ENCODE assay signal across 16 cellular contexts in genomic region chr2:65354773-65355172, GRCh38.
A peak's percentile ranks its signal among the peaks of the same experiment; 100 is the strongest.
DNase-seq lines count a peak whose midpoint lies in the region; ATAC-seq, FAIRE-seq and TF ChIP-seq lines count a peak whose summit lies in the region.
"Had no signal": no experiment of that assay in that cellular context is flagged by ENCODE, and none has a peak within 500 bp of the region (broad histone marks: within the 10 kb centered on the region; RNA-seq: fewer than 3 reads in every experiment).

No MANE protein-coding gene starts in this region.

- 94 to 99% methylated on average over 3 of the region's 3 CpGs for WGBS in tibial nerve, 2 donors
- 96% methylated on average over 3 of the region's 3 CpGs for WGBS in HepG2 (ENCODE audit: low lambda C conversion rate)

- intact Hi-C loops in PC-3 (cut with micrococcal nuclease) = no loop called here
- intact Hi-C loops in MCF 10A (cut with micrococcal nuclease) = no loop called here
- intact Hi-C loops in left cardiac atrium (cut with DNase I) = no loop called here
- intact Hi-C loops in HepG2 (cut with micrococcal nuclease; ENCODE audit: unreplicated experiment) = no loop called here

- H3K4me2 ChIP-seq in BLaER1 (peak overlapping the region; percentile 16), PC-3 (ENCODE audit: low read length) (peak overlapping the region; percentile 51), HepG2 (ENCODE audit: low read depth, low read length) (no peak overlapping the region)

- H3K27me3 Mint-ChIP-seq in MCF 10A (ENCODE audit: insufficient read depth, unreplicated experiment) = no peaks in the 10 kb centered on the region
- H3K27me3 Mint-ChIP-seq: CD4-positive, alpha-beta T cell had no signal

- no peak overlapping the region for H2AFZ ChIP-seq in PC-3 (ENCODE audit: low read length)
- H2AFZ ChIP-seq in HepG2 (ENCODE audit: low read length) = no peak overlapping the region

- POLR2A ChIA-PET in PC-3 (lab: Charles Lee; ENCODE audit: unreplicated experiment) (no interaction called here), MCF 10A (lab: Yijun Ruan, JAX) (interaction anchor here (0.7 to 5.1 kb wide), 3 partner anchors 11 to 77 kb away, joined by 3 to 47 read pairs (median 3); no protein-coding TSS in a partner anchor), HepG2 (lab: Yijun Ruan, JAX) (no interaction called here)

- TF ChIP-seq EP300 in tibial nerve (IDR thresholded peaks at IDR 0.05) (no peak), HepG2 (IDR thresholded peaks at IDR 0.05; ENCODE audit: low read depth in 2 of 2, low read length in 2 of 2) (no peak), HepG2 (CRISPR knock-in tag; IDR thresholded peaks at IDR 0.05; ENCODE audit: borderline replicate concordance) (no peak)

- H4K20me1 ChIP-seq in BLaER1 (peaks cover 25% of the 10 kb centered on the region), PC-3 (ENCODE audit: low read length) (peaks cover 41% of the 10 kb centered on the region), HepG2 (ENCODE audit: insufficient read depth, low read length) (peaks cover 57% of the 10 kb centered on the region)

- H3K27me3 ChIP-seq in BLaER1 (no peaks in the 10 kb centered on the region), PC-3 (ENCODE audit: low read length) (no peaks in the 10 kb centered on the region), tibial nerve (no peaks in the 10 kb centered on the region), HepG2 (ENCODE audit: control insufficient read depth in 1 of 2, insufficient read depth in 2 of 2, low read length in 2 of 2) (no peaks in the 10 kb centered on the region)

- peaks cover 39% of the 10 kb centered on the region for H3K4me1 Mint-ChIP-seq in MCF 10A (ENCODE audit: insufficient read depth, unreplicated experiment)
- H3K4me1 Mint-ChIP-seq: B cell had no signal

- H3K4me3 Mint-ChIP-seq in MCF 10A (ENCODE audit: unreplicated experiment) = no peak overlapping the region
- H3K4me3 Mint-ChIP-seq: B cell; CD4-positive, alpha-beta T cell had no signal

- H3K4me1 ChIP-seq in BLaER1 (peaks cover 26% of the 10 kb centered on the region), PC-3 (ENCODE audit: insufficient read depth, low read length) (peaks cover 33% of the 10 kb centered on the region), tibial nerve (peaks cover 0 to 77% (median 9%) of the 10 kb centered on the region in 4 donors), HepG2 (ENCODE audit: insufficient read depth, low read length) (peaks cover 89% of the 10 kb centered on the region)

- H3K27ac ChIP-seq in BLaER1 = no peak overlapping the region
- peak overlapping the region; percentile 53 for H3K27ac ChIP-seq in PC-3 (ENCODE audit: low read length)
- peak overlapping the region in 1 of 4 donors; percentile 3 for H3K27ac ChIP-seq in tibial nerve
- H3K27ac ChIP-seq in HepG2 (ENCODE audit: extremely low read length, insufficient read depth, low read length) = no peak overlapping the region

- ATAC-seq in PC-3 = no peak
- ATAC-seq in left cardiac atrium = no peak
- no peak for ATAC-seq in HepG2

- H3K9me2 ChIP-seq in PC-3 (replicated peaks; ENCODE audit: low read length) = no peaks in the 10 kb centered on the region

- no peaks in the 10 kb centered on the region for H3K36me3 ChIP-seq in BLaER1
- no peaks in the 10 kb centered on the region for H3K36me3 ChIP-seq in PC-3 (ENCODE audit: low read depth, low read length)
- no peaks in the 10 kb centered on the region for H3K36me3 ChIP-seq in tibial nerve
- H3K36me3 ChIP-seq in HepG2 (replicated peaks in 1 of 2; ENCODE audit: control insufficient read depth in 1 of 2, insufficient read depth in 2 of 2, low read length in 2 of 2) = peaks cover 2 to 6% of the 10 kb centered on the region in 2 experiments; a peak in 3 of 5 replicates

- H3K9ac ChIP-seq in BLaER1 (no peak overlapping the region), PC-3 (ENCODE audit: low read length) (no peak overlapping the region), HepG2 (ENCODE audit: insufficient read depth, low read depth, low read length) (no peak overlapping the region)

- TF ChIP-seq POLR2A in tibial nerve (IDR thresholded peaks at IDR 0.05) = no peak
- TF ChIP-seq POLR2A in HepG2 (IDR thresholded peaks at IDR 0.05; ENCODE audit: insufficient read depth in 1 of 2, low read depth in 2 of 2, low read length in 2 of 2) = no peak

- no peak for FAIRE-seq in HepG2 (lab: Jason Lieb, UNC)
- FAIRE-seq: H54 had no signal

- no peak for TF ChIP-seq RAD21 in HepG2 (CRISPR knock-in tag; IDR thresholded peaks at IDR 0.05)

- TF ChIP-seq CTCF in PC-3 (conservative IDR thresholded peaks at IDR 0.05; ENCODE audit: low read depth, low read length) (no peak), MCF 10A (IDR thresholded peaks at IDR 0.05; ENCODE audit: unreplicated experiment) (no peak), tibial nerve (IDR thresholded peaks at IDR 0.05) (no peak), HepG2 (CRISPR knock-in tag; IDR thresholded peaks at IDR 0.05) (no peak)

- H3K27ac Mint-ChIP-seq in MCF 10A (ENCODE audit: low read depth, unreplicated experiment) = peak overlapping the region; percentile 42
- H3K27ac Mint-ChIP-seq: B cell; CD4-positive, alpha-beta T cell had no signal

- in situ Hi-C loops in HepG2 (cut with HindIII; ENCODE audit: extremely low pct_ligation_motif_present, low pct_unique_long_range_greater_than_20kb) = no loop called here

- DNase-seq in PC-3 (peak; percentile 47), MCF 10A (ENCODE audit: unreplicated experiment) (peak; percentile 68), kidney tubule cell (ENCODE audit: low spot score) (peak; percentile 23), left cardiac atrium (no peak), tibial nerve (ENCODE audit: low spot score in 2 of 2) (no peak), SIG-M5 treated with dmso at 0.1 percent for 504 hours (lab: John Stamatoyannopoulos, UW; ENCODE audit: unreplicated experiment) (no peak), HepG2 (ENCODE audit: low spot score) (no peak)
- DNase-seq: CD4-positive, alpha-beta T cell; KG1; NCI-H1417 treated with DMSO at 0.1 percent for 48 hours; NCI-H187 treated with DMSO at 0.1 percent for 48 hours; NCI-H226; SIG-M5 had no signal

- no TSS peak for BruUV-seq in PC-3 (replicated peaks; lab: Mats Ljungman, UMichigan)
- no TSS peak for BruUV-seq in MCF 10A (replicated peaks; lab: Mats Ljungman, UMichigan)
- BruUV-seq in HepG2 (replicated peaks; lab: Mats Ljungman, UMichigan) = no TSS peak

- peaks cover 5% of the 10 kb centered on the region for H3K36me3 Mint-ChIP-seq in MCF 10A (ENCODE audit: insufficient read depth, unreplicated experiment)

- H3K79me2 ChIP-seq in PC-3 (ENCODE audit: low read length) (peaks cover 100% of the 10 kb centered on the region), HepG2 (ENCODE audit: insufficient read depth, low read length) (peaks cover 97% of the 10 kb centered on the region)

- no peaks in the 10 kb centered on the region for H3K9me3 Mint-ChIP-seq in MCF 10A (ENCODE audit: unreplicated experiment)
- H3K9me3 Mint-ChIP-seq: CD4-positive, alpha-beta T cell had no signal

- no peak overlapping the region for H3K4me3 ChIP-seq in BLaER1
- H3K4me3 ChIP-seq in PC-3 (ENCODE audit: low read length) = no peak overlapping the region
- H3K4me3 ChIP-seq in tibial nerve = no peak overlapping the region
- H3K4me3 ChIP-seq in HepG2 (replicated peaks in 1 of 3; ENCODE audit: insufficient read depth in 1 of 3, low read depth in 2 of 3, low read length in 3 of 3) = no peak overlapping the region

- CTCF ChIA-PET in PC-3 (lab: Charles Lee) (no interaction called here), MCF 10A (lab: Yijun Ruan, JAX) (interaction anchor here (1.3 kb wide), 1 partner anchor 18 kb away, joined by 3 read pairs; no protein-coding TSS in a partner anchor), HepG2 (lab: Yijun Ruan, JAX; ENCODE audit: low intra/inter-chr PET ratio, low total read pairs) (no interaction called here)

- no peaks in the 10 kb centered on the region for H3F3A ChIP-seq in PC-3 (ENCODE audit: low read length, unreplicated experiment)

- no peaks in the 10 kb centered on the region for H3K9me3 ChIP-seq in BLaER1
- H3K9me3 ChIP-seq in PC-3 (ENCODE audit: low read length) = no peaks in the 10 kb centered on the region
- H3K9me3 ChIP-seq in tibial nerve = no peaks in the 10 kb centered on the region
- no peaks in the 10 kb centered on the region for H3K9me3 ChIP-seq in HepG2 (ENCODE audit: low read length)

TF ChIP-seq in HepG2, 621 proteins besides CTCF, POLR2A, EP300 and RAD21:
- TF ChIP-seq ISL2 (CRISPR knock-in tag; IDR thresholded peaks at IDR 0.05) (no peak), XBP1 (CRISPR knock-in tag; IDR thresholded peaks at IDR 0.05) (no peak), MYNN (CRISPR knock-in tag; IDR thresholded peaks at IDR 0.05; ENCODE audit: low read depth) (no peak), LBX2 (CRISPR knock-in tag; IDR thresholded peaks at IDR 0.05; ENCODE audit: borderline replicate concordance) (no peak), HDAC2 (CRISPR knock-in tag; IDR thresholded peaks at IDR 0.05) (no peak), FOXK2 (IDR thresholded peaks at IDR 0.05) (no peak), SAP130 (CRISPR knock-in tag; IDR thresholded peaks at IDR 0.05; ENCODE audit: low read depth) (no peak), ZNF512 (CRISPR knock-in tag; IDR thresholded peaks at IDR 0.05) (no peak), HMG20B (CRISPR knock-in tag; conservative IDR thresholded peaks at IDR 0.05) (no peak), JDP2 (CRISPR knock-in tag; IDR thresholded peaks at IDR 0.05; ENCODE audit: borderline replicate concordance) (no peak), PTBP1 (IDR thresholded peaks at IDR 0.05; ENCODE audit: low read depth, low read length, poor library complexity, severe bottlenecking) (no peak), CENPBD1 (CRISPR knock-in tag; IDR thresholded peaks at IDR 0.05; ENCODE audit: borderline replicate concordance, low read depth) (no peak), MED13 (CRISPR knock-in tag; IDR thresholded peaks at IDR 0.05) (no peak)

Comparison
In these comparisons a context has a peak if more than half of its experiments do, and no peak if none do; other contexts are left out.
1. DNase-seq: peak in PC-3 (single experiment), MCF 10A (single experiment) and kidney tubule cell (single experiment); none in left cardiac atrium (single experiment), tibial nerve (0 of 2), SIG-M5 treated with dmso at 0.1 percent for 504 hours (single experiment) and HepG2 (single experiment).